In the genomic region with DNA sequence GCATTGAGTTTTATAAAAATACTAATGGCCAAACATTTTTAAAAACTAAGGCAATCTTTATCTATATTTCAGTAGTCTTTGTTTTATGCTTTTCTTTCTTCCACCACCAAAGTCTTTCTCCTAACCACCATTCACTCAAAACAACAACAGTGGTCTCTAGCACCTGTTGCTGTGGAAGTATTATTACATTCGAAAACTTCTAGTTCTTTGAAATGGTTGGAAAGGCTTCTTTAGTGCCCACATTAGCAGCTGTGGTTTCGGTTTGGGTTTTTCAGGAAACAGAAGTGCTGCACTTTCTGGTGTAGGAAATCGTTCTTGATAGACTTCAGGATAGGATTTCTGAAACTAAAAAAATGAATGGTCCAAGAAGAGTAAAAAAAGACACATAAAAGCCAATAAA, we compare ENCODE assay signal across 11 cellular contexts.
DNase-seq lines count a peak whose midpoint lies in the region; ATAC-seq and TF ChIP-seq lines count a peak whose summit lies in the region.
"Had no signal": no experiment of that assay in that cellular context is flagged by ENCODE, and none has a peak within 500 bp of the region (broad histone marks: within the 10 kb centered on the region; RNA-seq: fewer than 3 reads in every experiment).

No MANE protein-coding gene starts in this region.

- no peaks in the 10 kb centered on the region for H3K27me3 ChIP-seq in tibial artery
- H3K27me3 ChIP-seq in SK-N-SH (ENCODE audit: insufficient read depth), result no peaks in the 10 kb centered on the region
- H3K27me3 ChIP-seq: stomach had no signal

- peak overlapping the region; percentile 22 for H3K4me3 Mint-ChIP-seq in natural killer cell
- H3K4me3 Mint-ChIP-seq in natural killer cell treated with Interleukin-12 subunit alpha and Interleukin-12 subunit beta and Interleukin-15 and Interleukin-18, amount 100 ng/mL, for 72 hours, result no peak overlapping the region
- H3K4me3 Mint-ChIP-seq: nephron had no signal

- POLR2A ChIA-PET in SK-N-SH (lab: Yijun Ruan, JAX), result no interaction called here

- no peak for ATAC-seq in natural killer cell
- no peak for ATAC-seq in natural killer cell treated with Interleukin-12 subunit alpha and Interleukin-12 subunit beta and Interleukin-15 and Interleukin-18, amount 100 ng/mL, for 72 hours
- peak; percentile 50 for ATAC-seq in HG03060 (IDR thresholded peaks at IDR 0.05; ENCODE audit: low read depth, unreplicated experiment)

- no peak overlapping the region for H3K4me2 ChIP-seq in SK-N-SH

- H4K20me1 ChIP-seq in SK-N-SH (ENCODE audit: insufficient read depth), result no peaks in the 10 kb centered on the region

- WGBS in SK-N-SH (ENCODE audit: low lambda C conversion rate), result 94% methylated on average over 3 of the region's 3 CpGs

- DNase-seq in natural killer cell (no peak), SIG-M5 treated with dmso at 0.1 percent for 504 hours (lab: John Stamatoyannopoulos, UW; ENCODE audit: unreplicated experiment) (peak; percentile 53), tibial artery (no peak), SK-N-SH (no peak)
- DNase-seq in natural killer cell treated with Interleukin-12 subunit alpha and Interleukin-12 subunit beta and Interleukin-15 and Interleukin-18, amount 100 ng/mL, for 72 hours (ENCODE audit: low spot score), result no peak
- no peak for DNase-seq in stimulated activated CD4-positive, alpha-beta T cell treated with anti-CD3 and anti-CD28 coated beads, Interleukin-1b, Interleukin-23, amount 100 ng/mL, for 48 hours
- DNase-seq in activated CD4-positive, CD25-positive, alpha-beta regulatory T cell treated with anti-CD3 and anti-CD28 coated beads, Interleukin-2, amount 50 U/mL, for 72 hours, result no peak
- DNase-seq: stomach had no signal

- H3K9ac ChIP-seq in SK-N-SH, result no peak overlapping the region

- no peaks in the 10 kb centered on the region for H3F3A ChIP-seq in SK-N-SH (replicated peaks; ENCODE audit: insufficient read depth)

- H2AFZ ChIP-seq in SK-N-SH (ENCODE audit: low read depth), result no peak overlapping the region

- TF ChIP-seq EP300 in SK-N-SH (IDR thresholded peaks at IDR 0.05; ENCODE audit: borderline replicate concordance in 1 of 2, low read depth in 1 of 2, low read length in 1 of 2), result no peak

- H3K36me3 ChIP-seq in tibial artery (no peaks in the 10 kb centered on the region), SK-N-SH (replicated peaks in 1 of 2; ENCODE audit: control insufficient read depth in 1 of 2, insufficient read depth in 2 of 2, low read length in 1 of 2) (no peaks in the 10 kb centered on the region)
- H3K36me3 ChIP-seq: stomach had no signal

- H3K9me2 ChIP-seq in SK-N-SH, result no peaks in the 10 kb centered on the region

- peaks cover 13 to 18% of the 10 kb centered on the region in 2 donors for H3K4me1 Mint-ChIP-seq in natural killer cell
- H3K4me1 Mint-ChIP-seq in natural killer cell treated with Interleukin-12 subunit alpha and Interleukin-12 subunit beta and Interleukin-15 and Interleukin-18, amount 100 ng/mL, for 72 hours (ENCODE audit: low read depth in 2 of 2), result peaks cover 6 to 11% of the 10 kb centered on the region in 2 donors

- H3K9me3 ChIP-seq in tibial artery, result peaks cover 0 to 3% (median 0%) of the 10 kb centered on the region in 3 donors
- H3K9me3 ChIP-seq in SK-N-SH, result no peaks in the 10 kb centered on the region
- H3K9me3 ChIP-seq: stomach had no signal

- H3K79me2 ChIP-seq in SK-N-SH (ENCODE audit: insufficient read depth), result no peaks in the 10 kb centered on the region

- intact Hi-C loops in natural killer cell (cut with micrococcal nuclease) (no loop called here), tibial artery (cut with DNase I; ENCODE audit: low total_unique reads) (no loop called here)

- H3K4me3 ChIP-seq in tibial artery (peak overlapping the region; percentile 1 to 18), SK-N-SH (ENCODE audit: low read depth in 2 of 2, low read length in 1 of 2) (no peak overlapping the region)
- H3K4me3 ChIP-seq: stomach had no signal

- TF ChIP-seq RAD21 in SK-N-SH (IDR thresholded peaks at IDR 0.05; ENCODE audit: low read length), result no peak

- peaks cover 0 to 2% of the 10 kb centered on the region in 2 donors for H3K9me3 Mint-ChIP-seq in natural killer cell
- H3K9me3 Mint-ChIP-seq in natural killer cell treated with Interleukin-12 subunit alpha and Interleukin-12 subunit beta and Interleukin-15 and Interleukin-18, amount 100 ng/mL, for 72 hours, result no peaks in the 10 kb centered on the region
- H3K9me3 Mint-ChIP-seq: IgD-negative memory B cell had no signal

- H3K36me3 Mint-ChIP-seq in natural killer cell, result no peaks in the 10 kb centered on the region
- H3K36me3 Mint-ChIP-seq in natural killer cell treated with Interleukin-12 subunit alpha and Interleukin-12 subunit beta and Interleukin-15 and Interleukin-18, amount 100 ng/mL, for 72 hours, result no peaks in the 10 kb centered on the region
- H3K36me3 Mint-ChIP-seq: IgD-negative memory B cell had no signal

- H3K4me1 ChIP-seq in tibial artery (peaks cover 0 to 42% (median 0%) of the 10 kb centered on the region in 4 donors), SK-N-SH (ENCODE audit: control insufficient read depth in 1 of 2, insufficient read depth in 2 of 2, low read depth in 1 of 2, low read length in 1 of 2) (no peaks in the 10 kb centered on the region)
- H3K4me1 ChIP-seq: stomach had no signal

- CTCF ChIA-PET in SK-N-SH (lab: Yijun Ruan, JAX), result interaction anchor here (0.6 to 2.3 kb wide), 5 partner anchors 8 to 1222 kb away, joined by 3 to 6 read pairs (median 3); no protein-coding TSS in a partner anchor

- no peaks in the 10 kb centered on the region for H3K27me3 Mint-ChIP-seq in natural killer cell (ENCODE audit: low read depth in 2 of 2)
- H3K27me3 Mint-ChIP-seq in natural killer cell treated with Interleukin-12 subunit alpha and Interleukin-12 subunit beta and Interleukin-15 and Interleukin-18, amount 100 ng/mL, for 72 hours, result no peaks in the 10 kb centered on the region
- H3K27me3 Mint-ChIP-seq: IgD-negative memory B cell had no signal

- no peak for TF ChIP-seq CTCF in natural killer cell (IDR thresholded peaks at IDR 0.05)
- no peak for TF ChIP-seq CTCF in tibial artery (IDR thresholded peaks at IDR 0.05)
- TF ChIP-seq CTCF in SK-N-SH (IDR thresholded peaks at IDR 0.05), result no peak

- no peak overlapping the region for H3K27ac Mint-ChIP-seq in natural killer cell
- H3K27ac Mint-ChIP-seq in natural killer cell treated with Interleukin-12 subunit alpha and Interleukin-12 subunit beta and Interleukin-15 and Interleukin-18, amount 100 ng/mL, for 72 hours, result no peak overlapping the region
- H3K27ac Mint-ChIP-seq: nephron had no signal

- H3K27ac ChIP-seq in tibial artery (peak overlapping the region; percentile 56 to 60), SK-N-SH (ENCODE audit: low read depth in 2 of 2, low read length in 1 of 2) (no peak overlapping the region)
- H3K27ac ChIP-seq: stomach had no signal

TF ChIP-seq in SK-N-SH, 30 proteins besides CTCF, POLR2A, EP300 and RAD21 (continues in another document):
- TF ChIP-seq ELF1 (IDR thresholded peaks at IDR 0.05), result no peak
- TF ChIP-seq, protein P1, sequence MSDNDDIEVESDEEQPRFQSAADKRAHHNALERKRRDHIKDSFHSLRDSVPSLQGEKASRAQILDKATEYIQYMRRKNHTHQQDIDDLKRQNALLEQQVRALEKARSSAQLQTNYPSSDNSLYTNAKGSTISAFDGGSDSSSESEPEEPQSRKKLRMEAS (IDR thresholded peaks at IDR 0.05; ENCODE audit: low read depth), result no peak
- TF ChIP-seq, protein P2, sequence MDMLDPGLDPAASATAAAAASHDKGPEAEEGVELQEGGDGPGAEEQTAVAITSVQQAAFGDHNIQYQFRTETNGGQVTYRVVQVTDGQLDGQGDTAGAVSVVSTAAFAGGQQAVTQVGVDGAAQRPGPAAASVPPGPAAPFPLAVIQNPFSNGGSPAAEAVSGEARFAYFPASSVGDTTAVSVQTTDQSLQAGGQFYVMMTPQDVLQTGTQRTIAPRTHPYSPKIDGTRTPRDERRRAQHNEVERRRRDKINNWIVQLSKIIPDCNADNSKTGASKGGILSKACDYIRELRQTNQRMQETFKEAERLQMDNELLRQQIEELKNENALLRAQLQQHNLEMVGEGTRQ (IDR thresholded peaks at IDR 0.05; ENCODE audit: borderline replicate concordance, low read depth, low read length), result no peak
- TF ChIP-seq, protein P3, sequence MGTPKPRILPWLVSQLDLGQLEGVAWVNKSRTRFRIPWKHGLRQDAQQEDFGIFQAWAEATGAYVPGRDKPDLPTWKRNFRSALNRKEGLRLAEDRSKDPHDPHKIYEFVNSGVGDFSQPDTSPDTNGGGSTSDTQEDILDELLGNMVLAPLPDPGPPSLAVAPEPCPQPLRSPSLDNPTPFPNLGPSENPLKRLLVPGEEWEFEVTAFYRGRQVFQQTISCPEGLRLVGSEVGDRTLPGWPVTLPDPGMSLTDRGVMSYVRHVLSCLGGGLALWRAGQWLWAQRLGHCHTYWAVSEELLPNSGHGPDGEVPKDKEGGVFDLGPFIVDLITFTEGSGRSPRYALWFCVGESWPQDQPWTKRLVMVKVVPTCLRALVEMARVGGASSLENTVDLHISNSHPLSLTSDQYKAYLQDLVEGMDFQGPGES (IDR thresholded peaks at IDR 0.05; ENCODE audit: low read depth, low read length), result no peak
- TF ChIP-seq SIN3A (IDR thresholded peaks at IDR 0.05; ENCODE audit: borderline replicate concordance, low read depth, low read length), result no peak
- TF ChIP-seq CHD2 (IDR thresholded peaks at IDR 0.05; ENCODE audit: low read length, partially characterized antibody), result no peak
- no peak for TF ChIP-seq POLR2AphosphoS5 (IDR thresholded peaks at IDR 0.05; ENCODE audit: low read depth, low read length)
- no peak for TF ChIP-seq TCF12 (IDR thresholded peaks at IDR 0.05)
- TF ChIP-seq GABPA (IDR thresholded peaks at IDR 0.05; ENCODE audit: low read depth), result no peak
- TF ChIP-seq EZH2phosphoT487 (IDR thresholded peaks at IDR 0.05; ENCODE audit: borderline replicate concordance, low read depth), result no peak
- TF ChIP-seq MXI1 (IDR thresholded peaks at IDR 0.05; ENCODE audit: low read depth, low read length), result no peak
- TF ChIP-seq JUND (IDR thresholded peaks at IDR 0.05), result no peak
- no peak for TF ChIP-seq YY1 (IDR thresholded peaks at IDR 0.05; ENCODE audit: low read depth)
- TF ChIP-seq, protein P4, sequence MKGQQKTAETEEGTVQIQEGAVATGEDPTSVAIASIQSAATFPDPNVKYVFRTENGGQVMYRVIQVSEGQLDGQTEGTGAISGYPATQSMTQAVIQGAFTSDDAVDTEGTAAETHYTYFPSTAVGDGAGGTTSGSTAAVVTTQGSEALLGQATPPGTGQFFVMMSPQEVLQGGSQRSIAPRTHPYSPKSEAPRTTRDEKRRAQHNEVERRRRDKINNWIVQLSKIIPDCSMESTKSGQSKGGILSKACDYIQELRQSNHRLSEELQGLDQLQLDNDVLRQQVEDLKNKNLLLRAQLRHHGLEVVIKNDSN (IDR thresholded peaks at IDR 0.05; ENCODE audit: borderline replicate concordance, low read depth), result no peak
- TF ChIP-seq TAF1 (IDR thresholded peaks at IDR 0.05; ENCODE audit: borderline replicate concordance, low read depth, low read length), result no peak

Comparison
In these comparisons a context has a peak if more than half of its experiments do, and no peak if none do; other contexts are left out.
1. H3K27ac ChIP-seq: peak in tibial artery (2 of 2); none in SK-N-SH (0 of 2).
2. H3K4me3 ChIP-seq: peak in tibial artery (2 of 2); none in SK-N-SH (0 of 2).